ENCODE assay signal across 23 cellular contexts in genomic region chr9:24793711-24794110, GRCh38.
DNase-seq lines count a peak whose midpoint lies in the region; FAIRE-seq and TF ChIP-seq lines count a peak whose summit lies in the region.
"Had no signal": no experiment of that assay in that cellular context is flagged by ENCODE, and none has a peak within 500 bp of the region (broad histone marks: within the 10 kb centered on the region; RNA-seq: fewer than 3 reads in every experiment).

No MANE protein-coding gene starts in this region.

- H3K27ac ChIP-seq in mammary epithelial cell (ENCODE audit: insufficient read depth, low read depth, low read length), result no peak overlapping the region
- H3K27ac ChIP-seq in small intestine (ENCODE audit: low read depth in 1 of 2, low read length in 1 of 2), result no peak overlapping the region
- H3K27ac ChIP-seq: 22Rv1; A549; BLaER1 treated with 17β-estradiol and CSF1 and Interleukin-3, amounts not matched to agents 10 nM and 100 nM; HL-60 had no signal

- POLR2A ChIA-PET in MCF 10A (lab: Yijun Ruan, JAX), result no interaction called here

- H3K9ac ChIP-seq in mammary epithelial cell (ENCODE audit: insufficient read depth, low read length), result no peak overlapping the region
- H3K9ac ChIP-seq: BLaER1 treated with 17β-estradiol and CSF1 and Interleukin-3, amounts not matched to agents 10 nM and 100 nM had no signal

- FAIRE-seq in small intestine (lab: Jason Lieb, UNC), result no peak
- FAIRE-seq: A549, GM12878, HTR-8/SVneo had no signal

- no peaks in the 10 kb centered on the region for H3K36me3 Mint-ChIP-seq in MCF 10A (ENCODE audit: insufficient read depth, unreplicated experiment)
- H3K36me3 Mint-ChIP-seq: CD8-positive, alpha-beta memory T cell had no signal

- H3K27ac Mint-ChIP-seq in MCF 10A (ENCODE audit: low read depth, unreplicated experiment), result no peak overlapping the region
- H3K27ac Mint-ChIP-seq: CD8-positive, alpha-beta memory T cell; HFFc6 had no signal

- no peaks in the 10 kb centered on the region for H4K20me1 ChIP-seq in mammary epithelial cell (ENCODE audit: insufficient read depth, low read length)
- H4K20me1 ChIP-seq: BLaER1 treated with 17β-estradiol and CSF1 and Interleukin-3, amounts not matched to agents 10 nM and 100 nM had no signal

- dilution Hi-C loops in mammary epithelial cell (cut with HindIII; ENCODE audit: low sequenced_read_pairs), result no loop called here

- BruUV-seq in MCF 10A (replicated peaks; lab: Mats Ljungman, UMichigan) (no TSS peak), mammary epithelial cell (replicated peaks; lab: Mats Ljungman, UMichigan) (no TSS peak)

- no peak overlapping the region for H3K4me3 ChIP-seq in mammary epithelial cell (replicated peaks in 1 of 3; ENCODE audit: insufficient read depth in 1 of 3, low read depth in 2 of 3, low read length in 3 of 3)
- H3K4me3 ChIP-seq in fibroblast of mammary gland (ENCODE audit: control insufficient read depth, low read depth, low read length), result no peak overlapping the region
- no peak overlapping the region for H3K4me3 ChIP-seq in skeletal muscle cell (ENCODE audit: low read depth, low read length)
- H3K4me3 ChIP-seq in small intestine (ENCODE audit: low read depth in 1 of 2, low read length in 2 of 2), result no peak overlapping the region
- H3K4me3 ChIP-seq: A549; BLaER1 treated with 17β-estradiol and CSF1 and Interleukin-3, amounts not matched to agents 10 nM and 100 nM; GM12878 had no signal

- H3K4me1 ChIP-seq in mammary epithelial cell (ENCODE audit: insufficient read depth, low read length) (no peaks in the 10 kb centered on the region), small intestine (ENCODE audit: control insufficient read depth in 2 of 2, insufficient read depth in 1 of 2, low read depth in 1 of 2, low read length in 1 of 2) (no peaks in the 10 kb centered on the region)
- H3K4me1 ChIP-seq: A549; BLaER1 treated with 17β-estradiol and CSF1 and Interleukin-3, amounts not matched to agents 10 nM and 100 nM had no signal

- CTCF ChIA-PET in MCF 10A (lab: Yijun Ruan, JAX), result no interaction called here
- CTCF ChIA-PET in mammary epithelial cell (lab: Charles Lee; ENCODE audit: low non-redundant PET), result no interaction called here

- TF ChIP-seq CTCF in MCF 10A (IDR thresholded peaks at IDR 0.05; ENCODE audit: unreplicated experiment) (no peak), mammary epithelial cell (conservative IDR thresholded peaks at IDR 0.05 in 1 of 2, IDR thresholded peaks at IDR 0.05 in 1 of 2; ENCODE audit: extremely low read depth in 1 of 2, insufficient read depth in 1 of 2, low read depth in 1 of 2, low read length in 2 of 2) (no peak), fibroblast of mammary gland (conservative IDR thresholded peaks at IDR 0.05; ENCODE audit: control insufficient read depth, insufficient read depth, low read depth, low read length) (no peak)

- in situ Hi-C loops in mammary epithelial cell (cut with MboI; ENCODE audit: low sequenced_read_pairs in 2 of 2), result no loop called here

- H3K9me3 Mint-ChIP-seq in MCF 10A (ENCODE audit: unreplicated experiment), result peaks cover 14% of the 10 kb centered on the region

- intact Hi-C loops in MCF 10A (cut with micrococcal nuclease) (no loop called here), mammary epithelial cell (cut with micrococcal nuclease) (no loop called here)

- H2AFZ ChIP-seq in mammary epithelial cell (ENCODE audit: low read depth, low read length), result no peak overlapping the region

- no peaks in the 10 kb centered on the region for H3K79me2 ChIP-seq in mammary epithelial cell (ENCODE audit: insufficient read depth, low read length)

- no peaks in the 10 kb centered on the region for H3K27me3 ChIP-seq in mammary epithelial cell (ENCODE audit: insufficient read depth, low read length)
- no peaks in the 10 kb centered on the region for H3K27me3 ChIP-seq in small intestine (ENCODE audit: control insufficient read depth in 2 of 2, insufficient read depth in 2 of 2, low read length in 2 of 2)
- H3K27me3 ChIP-seq: BLaER1 treated with 17β-estradiol and CSF1 and Interleukin-3, amounts not matched to agents 10 nM and 100 nM had no signal

- no peaks in the 10 kb centered on the region for H3K4me1 Mint-ChIP-seq in MCF 10A (ENCODE audit: insufficient read depth, unreplicated experiment)
- H3K4me1 Mint-ChIP-seq: CD8-positive, alpha-beta memory T cell had no signal

- H3K36me3 ChIP-seq in mammary epithelial cell (ENCODE audit: insufficient read depth, low read length) (no peaks in the 10 kb centered on the region), small intestine (ENCODE audit: control insufficient read depth in 2 of 2, insufficient read depth in 2 of 2, low read length in 2 of 2) (no peaks in the 10 kb centered on the region)
- H3K36me3 ChIP-seq: BLaER1 treated with 17β-estradiol and CSF1 and Interleukin-3, amounts not matched to agents 10 nM and 100 nM had no signal

- DNase-seq in MCF 10A (ENCODE audit: unreplicated experiment) (peak; percentile 1), mammary epithelial cell (no peak), fibroblast of mammary gland (ENCODE audit: low read depth) (peak; percentile 59), skeletal muscle cell (ENCODE audit: low read depth) (peak; percentile 53), NCI-H510A (lab: John Stamatoyannopoulos, UW) (no peak), NCI-H128 (lab: John Stamatoyannopoulos, UW; ENCODE audit: unreplicated experiment) (no peak), small intestine (no peak)
- DNase-seq: CD8-positive, alpha-beta memory T cell; COR-L47; DMS 273 treated with DMSO at 0.1 percent for 48 hours; DMS53; DND-41; EL; GOT3; H7; HFFc6; IMR-90 had no signal

- no peak overlapping the region for H3K4me3 Mint-ChIP-seq in MCF 10A (ENCODE audit: unreplicated experiment)
- H3K4me3 Mint-ChIP-seq: CD8-positive, alpha-beta memory T cell; HFFc6 had no signal

- WGBS in mammary epithelial cell (ENCODE audit: low coverage, missing lambda C conversion rate), result 10% methylated on average over 2 of the region's 2 CpGs
- 24 to 40% (median 29%) methylated on average over 2 of the region's 2 CpGs for WGBS in small intestine, 3 donors

- no peaks in the 10 kb centered on the region for H3K9me3 ChIP-seq in mammary epithelial cell (replicated peaks; ENCODE audit: insufficient read depth, low read length)
- no peaks in the 10 kb centered on the region for H3K9me3 ChIP-seq in small intestine (ENCODE audit: control insufficient read depth, low read depth)
- H3K9me3 ChIP-seq: A549; BLaER1 treated with 17β-estradiol and CSF1 and Interleukin-3, amounts not matched to agents 10 nM and 100 nM had no signal

- no peak overlapping the region for H3K4me2 ChIP-seq in mammary epithelial cell (ENCODE audit: insufficient read depth, low read depth, low read length)
- H3K4me2 ChIP-seq: A549; BLaER1 treated with 17β-estradiol and CSF1 and Interleukin-3, amounts not matched to agents 10 nM and 100 nM had no signal

- H3K27me3 Mint-ChIP-seq in MCF 10A (ENCODE audit: insufficient read depth, unreplicated experiment), result no peaks in the 10 kb centered on the region

Comparison
In these comparisons a context has a peak if more than half of its experiments do, and no peak if none do; other contexts are left out.
1. DNase-seq: peak in MCF 10A (single experiment), fibroblast of mammary gland (single experiment) and skeletal muscle cell (single experiment); none in mammary epithelial cell (single experiment), NCI-H510A (single experiment), NCI-H128 (single experiment) and small intestine (single experiment).